Comparison of ENCODE assay signal across 9 cellular contexts in genomic region chr11:2077061-2077802, GRCh38.
DNase-seq lines count a peak whose midpoint lies in the region; ATAC-seq, FAIRE-seq and TF ChIP-seq lines count a peak whose summit lies in the region.
"Had no signal": no experiment of that assay in that cellular context is flagged by ENCODE, and none has a peak within 500 bp of the region (broad histone marks: within the 10 kb centered on the region; RNA-seq: fewer than 3 reads in every experiment).

No MANE protein-coding gene starts in this region.

- H3K4me2 ChIP-seq in HepG2 (ENCODE audit: low read depth, low read length): no peak overlapping the region; the same call in 1 of the 2 replicates

- peaks cover 1% of the 10 kb centered on the region for H3K27me3 Mint-ChIP-seq in CD4-positive, CD25-positive, alpha-beta regulatory T cell

- no peak for TF ChIP-seq EP300 in HepG2 (IDR thresholded peaks at IDR 0.05; ENCODE audit: low read depth in 2 of 2, low read length in 2 of 2)
- no peak for TF ChIP-seq EP300 in HepG2 (CRISPR knock-in tag; IDR thresholded peaks at IDR 0.05; ENCODE audit: borderline replicate concordance)

- 3% methylated on average over 6 of the region's 6 CpGs for WGBS in HepG2 (ENCODE audit: low lambda C conversion rate)

- peaks cover 0 to 3% (median 0%) of the 10 kb centered on the region in 7 donors for H3K9me3 Mint-ChIP-seq in CD4-positive, CD25-positive, alpha-beta regulatory T cell

- H2AFZ ChIP-seq in HepG2 (ENCODE audit: low read length): no peak overlapping the region

- H3K79me2 ChIP-seq in HepG2 (ENCODE audit: insufficient read depth, low read length): no peaks in the 10 kb centered on the region

- no peaks in the 10 kb centered on the region for H3K36me3 ChIP-seq in CD4-positive, CD25-positive, alpha-beta regulatory T cell (ENCODE audit: control insufficient read depth, insufficient read depth, low read length)
- H3K36me3 ChIP-seq in MG63 (no peaks in the 10 kb centered on the region), adipocyte (ENCODE audit: control insufficient read depth, insufficient read depth, low read length, severe bottlenecking) (no peaks in the 10 kb centered on the region), HepG2 (replicated peaks in 1 of 2; ENCODE audit: control insufficient read depth in 1 of 2, insufficient read depth in 2 of 2, low read length in 2 of 2) (no peaks in the 10 kb centered on the region)

- POLR2A ChIA-PET in HepG2 (lab: Yijun Ruan, JAX): interaction anchor here (0.9 kb wide), 2 partner anchors 87 to 89 kb away, joined by 3 read pairs; no protein-coding TSS in a partner anchor

- H3K4me3 ChIP-seq in CD4-positive, CD25-positive, alpha-beta regulatory T cell (ENCODE audit: low read depth, low read length): no peak overlapping the region
- no peak overlapping the region for H3K4me3 ChIP-seq in MG63
- no peak overlapping the region for H3K4me3 ChIP-seq in adipocyte (ENCODE audit: low read length)
- no peak overlapping the region for H3K4me3 ChIP-seq in HepG2 (replicated peaks in 1 of 3; ENCODE audit: insufficient read depth in 1 of 3, low read depth in 2 of 3, low read length in 3 of 3)
- H3K4me3 ChIP-seq in coronary artery: no peak overlapping the region

- TF ChIP-seq RAD21 in HepG2 (CRISPR knock-in tag; IDR thresholded peaks at IDR 0.05): no peak

- CTCF ChIA-PET in HepG2 (lab: Yijun Ruan, JAX; ENCODE audit: low intra/inter-chr PET ratio, low total read pairs): no interaction called here

- no peak overlapping the region for H3K27ac Mint-ChIP-seq in CD4-positive, CD25-positive, alpha-beta regulatory T cell

- ATAC-seq in CD4-positive, CD25-positive, alpha-beta regulatory T cell (ENCODE audit: low read depth in 2 of 2): peak; percentile 70 to 90
- no peak for ATAC-seq in HepG2

- H3K36me3 Mint-ChIP-seq in CD4-positive, CD25-positive, alpha-beta regulatory T cell: no peaks in the 10 kb centered on the region

- no peak overlapping the region for H3K4me3 Mint-ChIP-seq in CD4-positive, CD25-positive, alpha-beta regulatory T cell

- H3K27ac ChIP-seq in CD4-positive, CD25-positive, alpha-beta regulatory T cell (ENCODE audit: insufficient read depth, low read length, poor library complexity, severe bottlenecking): no peak overlapping the region
- H3K27ac ChIP-seq in HepG2 (ENCODE audit: extremely low read length, insufficient read depth, low read length) (no peak overlapping the region), coronary artery (no peak overlapping the region)

- H4K20me1 ChIP-seq in HepG2 (ENCODE audit: insufficient read depth, low read length): no peaks in the 10 kb centered on the region

- intact Hi-C loops in HepG2 (cut with micrococcal nuclease; ENCODE audit: unreplicated experiment): no loop called here

- H3K4me1 Mint-ChIP-seq in CD4-positive, CD25-positive, alpha-beta regulatory T cell: peaks cover 0 to 11% (median 4%) of the 10 kb centered on the region in 4 donors

- H3K9me3 ChIP-seq in CD4-positive, CD25-positive, alpha-beta regulatory T cell (ENCODE audit: control insufficient read depth in 2 of 2, low read length in 2 of 2): no peaks in the 10 kb centered on the region
- H3K9me3 ChIP-seq in MG63: no peaks in the 10 kb centered on the region
- H3K9me3 ChIP-seq in adipocyte (ENCODE audit: control insufficient read depth, low read length): no peaks in the 10 kb centered on the region
- H3K9me3 ChIP-seq in HepG2 (ENCODE audit: low read length): no peaks in the 10 kb centered on the region

- no TSS peak for BruUV-seq in HepG2 (replicated peaks; lab: Mats Ljungman, UMichigan)

- H3K27me3 ChIP-seq in CD4-positive, CD25-positive, alpha-beta regulatory T cell (ENCODE audit: control insufficient read depth, insufficient read depth, low read length): no peaks in the 10 kb centered on the region
- peaks cover 1% of the 10 kb centered on the region; the same call in 1 of the 2 replicates for H3K27me3 ChIP-seq in MG63
- peaks cover 44% of the 10 kb centered on the region for H3K27me3 ChIP-seq in adipocyte (replicated peaks; ENCODE audit: control insufficient read depth, insufficient read depth, low read length)
- peaks cover 0 to 11% of the 10 kb centered on the region in 2 experiments; a peak in 2 of 5 replicates for H3K27me3 ChIP-seq in HepG2 (ENCODE audit: control insufficient read depth in 1 of 2, insufficient read depth in 2 of 2, low read length in 2 of 2)

- H3K9ac ChIP-seq in adipocyte (ENCODE audit: low read length) (no peak overlapping the region), HepG2 (ENCODE audit: insufficient read depth, low read depth, low read length) (no peak overlapping the region)

- in situ Hi-C loops in HepG2 (cut with HindIII; ENCODE audit: extremely low pct_ligation_motif_present, low pct_unique_long_range_greater_than_20kb): no loop called here

- FAIRE-seq in HepG2 (lab: Jason Lieb, UNC): no peak

- TF ChIP-seq POLR2A in HepG2 (IDR thresholded peaks at IDR 0.05; ENCODE audit: insufficient read depth in 1 of 2, low read depth in 2 of 2, low read length in 2 of 2): no peak

- TF ChIP-seq CTCF in HepG2 (CRISPR knock-in tag; IDR thresholded peaks at IDR 0.05): no peak
- TF ChIP-seq CTCF in coronary artery (IDR thresholded peaks at IDR 0.05): no peak

- DNase-seq in CD4-positive, CD25-positive, alpha-beta regulatory T cell: peak in 1 of 3 donors; percentile 40
- DNase-seq in MG63: peak; percentile 28
- peak; percentile 52 for DNase-seq in adipocyte (ENCODE audit: low read depth)
- peak; percentile 55 for DNase-seq in HepG2 (ENCODE audit: low spot score)
- DNase-seq in NCI-H748 (lab: John Stamatoyannopoulos, UW; ENCODE audit: unreplicated experiment): no peak
- DNase-seq in coronary artery (ENCODE audit: low spot score): no peak
- DNase-seq in NCI-H2029 treated with DMSO at 0.1 percent for 48 hours (lab: John Stamatoyannopoulos, UW): no peak
- DNase-seq in nucleus accumbens (lab: John Stamatoyannopoulos, UW): no peak
- DNase-seq: midbrain had no signal

- no peaks in the 10 kb centered on the region for H3K4me1 ChIP-seq in CD4-positive, CD25-positive, alpha-beta regulatory T cell (ENCODE audit: control insufficient read depth, insufficient read depth, low read length, poor library complexity, severe bottlenecking)
- H3K4me1 ChIP-seq in adipocyte (ENCODE audit: control insufficient read depth, insufficient read depth, low read length): no peaks in the 10 kb centered on the region
- peaks cover 32% of the 10 kb centered on the region; the same call in 1 of the 2 replicates for H3K4me1 ChIP-seq in HepG2 (ENCODE audit: insufficient read depth, low read length)

TF ChIP-seq in HepG2, 621 proteins besides CTCF, POLR2A, EP300 and RAD21:
- TF ChIP-seq ATF4 (CRISPR knock-in tag; IDR thresholded peaks at IDR 0.05): 0 out of 4 replicates have a peak, but pooled peaks of 1 of the 2 experiments have one; percentile 14
- no peak for TF ChIP-seq ONECUT2 (CRISPR knock-in tag; IDR thresholded peaks at IDR 0.05)
- no peak for TF ChIP-seq ZNF383 (CRISPR knock-in tag; IDR thresholded peaks at IDR 0.05; ENCODE audit: borderline replicate concordance)
- TF ChIP-seq NR2F6 (IDR thresholded peaks at IDR 0.05): no peak
- no peak for TF ChIP-seq NR2F6 (CRISPR knock-in tag; IDR thresholded peaks at IDR 0.05)
- TF ChIP-seq JUNB (CRISPR knock-in tag; IDR thresholded peaks at IDR 0.05; ENCODE audit: borderline replicate concordance): no peak
- no peak for TF ChIP-seq NR2F2 (IDR thresholded peaks at IDR 0.05; ENCODE audit: borderline replicate concordance, low read depth)

Comparison
In these comparisons a context has a peak if more than half of its experiments do, and no peak if none do; other contexts are left out.
1. DNase-seq: peak in MG63 (single experiment), adipocyte (single experiment) and HepG2 (single experiment); none in NCI-H748 (single experiment), coronary artery (single experiment), NCI-H2029 treated with DMSO at 0.1 percent for 48 hours (single experiment) and nucleus accumbens (0 of 56).